ENCODE assay signal across 15 cellular contexts in the genomic region with DNA sequence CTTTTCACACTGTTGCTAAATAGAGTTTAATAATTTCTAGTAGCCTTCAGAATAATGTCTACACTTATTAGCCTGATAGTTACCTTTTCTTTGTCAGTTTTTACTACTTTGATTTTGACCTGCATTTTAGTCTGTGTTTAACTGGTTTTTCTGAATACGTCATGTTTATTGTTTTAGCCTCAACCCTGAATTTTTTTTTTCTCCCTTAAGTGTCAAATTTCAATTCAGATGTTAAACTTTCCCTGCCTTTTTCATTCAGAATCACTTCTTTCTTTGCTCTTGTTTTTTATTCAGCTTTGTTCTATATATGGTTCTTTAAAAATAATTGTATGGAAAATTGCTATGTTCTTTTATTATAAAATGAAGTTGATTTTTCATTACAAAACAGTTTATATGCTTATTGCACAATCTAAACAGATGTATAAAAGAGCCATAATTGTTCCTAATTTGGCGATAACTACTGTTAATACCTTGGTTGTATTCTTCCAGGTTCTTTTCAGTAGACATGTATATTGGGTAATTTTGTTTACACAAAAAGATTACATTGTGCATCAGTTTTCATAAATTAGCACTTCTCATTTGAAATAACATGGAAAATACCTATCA.
DNase-seq lines count a peak whose midpoint lies in the region; ATAC-seq and TF ChIP-seq lines count a peak whose summit lies in the region.
"Had no signal": no experiment of that assay in that cellular context is flagged by ENCODE, and none has a peak within 500 bp of the region (broad histone marks: within the 10 kb centered on the region; RNA-seq: fewer than 3 reads in every experiment).

No MANE protein-coding gene starts in this region.

- H3K4me1 ChIP-seq in GM23338 (ENCODE audit: insufficient read depth), result peaks cover 12% of the 10 kb centered on the region
- no peaks in the 10 kb centered on the region; the same call in none of the 2 replicates for H3K4me1 ChIP-seq in IMR-90 (ENCODE audit: control insufficient read depth, insufficient read depth, low read length)
- H3K4me1 ChIP-seq in colonic mucosa, result no peaks in the 10 kb centered on the region

- no peak overlapping the region for H3K4ac ChIP-seq in IMR-90 (ENCODE audit: low read depth, low read length)

- no peak for TF ChIP-seq POLR2A in IMR-90 (IDR thresholded peaks at IDR 0.05; ENCODE audit: low read depth, low read length)

- TF ChIP-seq CTCF in GM23338 (conservative IDR thresholded peaks at IDR 0.05; ENCODE audit: low read depth in 2 of 2), result no peak
- TF ChIP-seq CTCF in IMR-90 (conservative IDR thresholded peaks at IDR 0.05; ENCODE audit: low read depth, low read length), result no peak
- TF ChIP-seq CTCF in WTC11 (IDR thresholded peaks at IDR 0.05), result no peak
- no peak for TF ChIP-seq CTCF in colonic mucosa (IDR thresholded peaks at IDR 0.05)

- no peak overlapping the region for H2BK20ac ChIP-seq in IMR-90 (ENCODE audit: low read depth, low read length)

- H3K27ac ChIP-seq in GM23338 (ENCODE audit: low read depth) (peak overlapping the region; percentile 12; the same call in 1 of the 2 replicates), IMR-90 (ENCODE audit: insufficient read depth, low read length) (no peak overlapping the region), colonic mucosa (no peak overlapping the region)

- H2AFZ ChIP-seq in GM23338 (no peak overlapping the region), IMR-90 (replicated peaks; ENCODE audit: low read length, poor library complexity) (no peak overlapping the region)

- H2BK15ac ChIP-seq in IMR-90 (ENCODE audit: low read depth, low read length), result no peak overlapping the region

- dilution Hi-C loops in IMR-90 (cut with HindIII; ENCODE audit: low sequenced_read_pairs, unreplicated experiment), result no loop called here

- H3K27me3 Mint-ChIP-seq in GM23338 (ENCODE audit: insufficient read depth, low read depth, poor library complexity), result no peaks in the 10 kb centered on the region
- H3K27me3 Mint-ChIP-seq in WTC11 (ENCODE audit: low read depth), result no peaks in the 10 kb centered on the region
- H3K27me3 Mint-ChIP-seq: CD4-positive, CD25-positive, alpha-beta regulatory T cell; IgD-negative memory B cell had no signal

- H3K9me1 ChIP-seq in IMR-90 (ENCODE audit: insufficient read depth, low read length), result no peaks in the 10 kb centered on the region

- H3K56ac ChIP-seq in IMR-90 (ENCODE audit: extremely low read depth, insufficient read depth, low read length), result no peak overlapping the region

- no peaks in the 10 kb centered on the region for H3K79me2 ChIP-seq in GM23338 (replicated peaks; ENCODE audit: insufficient read depth)

- CTCF ChIA-PET in IMR-90 (lab: Yijun Ruan, JAX), result no interaction called here
- CTCF ChIA-PET in WTC11 (lab: Charles Lee), result no interaction called here

- in situ Hi-C loops in IMR-90 (cut with MboI; ENCODE audit: low sequenced_read_pairs), result no loop called here

- no peaks in the 10 kb centered on the region for H3K36me3 ChIP-seq in GM23338 (ENCODE audit: insufficient read depth)
- no peaks in the 10 kb centered on the region for H3K36me3 ChIP-seq in IMR-90 (ENCODE audit: control insufficient read depth, insufficient read depth, low read length)
- H3K36me3 ChIP-seq in colonic mucosa, result no peaks in the 10 kb centered on the region

- no peak overlapping the region for H2BK120ac ChIP-seq in IMR-90 (ENCODE audit: low read depth, low read length)

- H3K36me3 Mint-ChIP-seq in GM23338 (ENCODE audit: low read depth) (no peaks in the 10 kb centered on the region), WTC11 (no peaks in the 10 kb centered on the region)
- H3K36me3 Mint-ChIP-seq: IgD-negative memory B cell had no signal

- no peak overlapping the region for H2AK5ac ChIP-seq in IMR-90 (ENCODE audit: low read depth, low read length)

- H3K18ac ChIP-seq in IMR-90 (ENCODE audit: low read depth, low read length), result no peak overlapping the region

- peak overlapping the region; percentile 48; the same call in 1 of the 2 replicates for H3K27ac Mint-ChIP-seq in GM23338
- peak overlapping the region; percentile 66 for H3K27ac Mint-ChIP-seq in WTC11
- H3K27ac Mint-ChIP-seq: CD4-positive, CD25-positive, alpha-beta regulatory T cell; HFFc6 had no signal

- POLR2A ChIA-PET in IMR-90 (lab: Charles Lee; ENCODE audit: unreplicated experiment) (no interaction called here), WTC11 (lab: Charles Lee) (no interaction called here)

- H3K9ac ChIP-seq in IMR-90 (ENCODE audit: low read depth, low read length) (no peak overlapping the region), colonic mucosa (ENCODE audit: low read depth in 2 of 2, low read length in 2 of 2) (no peak overlapping the region)

- no peak overlapping the region for H4K8ac ChIP-seq in IMR-90 (ENCODE audit: low read depth in 2 of 2, low read length in 2 of 2)

- peak overlapping the region; percentile 24 for H3K4me3 ChIP-seq in GM23338
- no peak overlapping the region for H3K4me3 ChIP-seq in IMR-90 (ENCODE audit: insufficient read depth, low read depth, low read length)
- no peak overlapping the region for H3K4me3 ChIP-seq in colonic mucosa
- H3K4me3 ChIP-seq: GM12878 had no signal

- peaks cover 8 to 18% of the 10 kb centered on the region in 2 experiments; a peak in 3 of 4 replicates for H3K79me1 ChIP-seq in IMR-90 (ENCODE audit: low read depth in 1 of 2, low read length in 2 of 2)

- H3K4me2 ChIP-seq in GM23338 (peak overlapping the region; percentile 17), IMR-90 (ENCODE audit: low read depth, low read length) (no peak overlapping the region)

- H2AK9ac ChIP-seq in IMR-90 (replicated peaks; ENCODE audit: low read depth, low read length, poor library complexity), result no peak overlapping the region

- no peak overlapping the region for H4K91ac ChIP-seq in IMR-90 (ENCODE audit: insufficient read depth, low read depth, low read length)

- H3K14ac ChIP-seq in IMR-90 (replicated peaks; ENCODE audit: low read depth, low read length), result no peak overlapping the region

- BruUV-seq in IMR-90 (replicated peaks; lab: Mats Ljungman, UMichigan), result no TSS peak

- H3K9me2 ChIP-seq in GM23338 (ENCODE audit: insufficient read depth), result no peaks in the 10 kb centered on the region

- no peaks in the 10 kb centered on the region for H3K9me3 ChIP-seq in IMR-90 (ENCODE audit: control insufficient read depth, insufficient read depth, low read length)
- no peaks in the 10 kb centered on the region for H3K9me3 ChIP-seq in colonic mucosa

- no peak overlapping the region for H3K23ac ChIP-seq in IMR-90 (ENCODE audit: low read depth, low read length)

- no peak for TF ChIP-seq RAD21 in IMR-90 (IDR thresholded peaks at IDR 0.05; ENCODE audit: low read length)

- no CpG with 5 or more reads among the region's 2 CpGs for WGBS in IMR-90 (ENCODE audit: extremely low coverage in 2 of 2, insufficient read length in 1 of 2), 2 experiments

- H3F3A ChIP-seq in GM23338 (replicated peaks; ENCODE audit: low read depth), result no peaks in the 10 kb centered on the region

- H4K20me1 ChIP-seq in GM23338 (replicated peaks; ENCODE audit: insufficient read depth), result no peaks in the 10 kb centered on the region
- no peaks in the 10 kb centered on the region for H4K20me1 ChIP-seq in IMR-90 (ENCODE audit: insufficient read depth, low read length)

- intact Hi-C loops in IMR-90 (cut with micrococcal nuclease), result no loop called here
- intact Hi-C loops in colonic mucosa (cut with DNase I), result no loop called here

- peaks cover 27% of the 10 kb centered on the region for H3K4me1 Mint-ChIP-seq in GM23338
- H3K4me1 Mint-ChIP-seq in WTC11, result peaks cover 32% of the 10 kb centered on the region

- H3K4me3 Mint-ChIP-seq in GM23338, result peak overlapping the region; percentile 43; the same call in 1 of the 3 replicates
- H3K4me3 Mint-ChIP-seq in WTC11, result peak overlapping the region; percentile 9; the same call in 1 of the 2 replicates
- H3K4me3 Mint-ChIP-seq: CD4-positive, CD25-positive, alpha-beta regulatory T cell; HFFc6; IgD-negative memory B cell had no signal

- H2BK5ac ChIP-seq in IMR-90 (ENCODE audit: low read depth, low read length, poor library complexity, severe bottlenecking), result no peak overlapping the region

- H3K9me3 Mint-ChIP-seq in GM23338 (no peaks in the 10 kb centered on the region), WTC11 (no peaks in the 10 kb centered on the region)
- H3K9me3 Mint-ChIP-seq: CD4-positive, CD25-positive, alpha-beta regulatory T cell; HFFc6; IgD-negative memory B cell had no signal

- no peak overlapping the region for H4K5ac ChIP-seq in IMR-90 (ENCODE audit: low read depth, low read length)

- H3K27me3 ChIP-seq in GM23338 (ENCODE audit: insufficient read depth) (no peaks in the 10 kb centered on the region), IMR-90 (ENCODE audit: control insufficient read depth, insufficient read depth, low read length) (no peaks in the 10 kb centered on the region), colonic mucosa (no peaks in the 10 kb centered on the region)

- DNase-seq in GM23338 (ENCODE audit: low spot score) (peak; percentile 18), IMR-90 (peak; percentile 46), WTC11 (ENCODE audit: low spot score) (no peak), iPS-NIHi11 (ENCODE audit: low spot score) (peak; percentile 17), glomerular visceral epithelial cell (ENCODE audit: extremely low spot score) (no peak), HK-2 (ENCODE audit: unreplicated experiment) (no peak), colonic mucosa (no peak), midbrain (lab: John Stamatoyannopoulos, UW) (no peak)
- DNase-seq: ACHN; CD4-positive, CD25-positive, alpha-beta regulatory T cell; HFFc6; NCI-H2029; NCI-H524 treated with DMSO at 0.1 percent for 48 hours had no signal

- ATAC-seq in GM23338 (no peak), IMR-90 (ENCODE audit: low read depth) (no peak), WTC11 (no peak)
- ATAC-seq: GM12878 had no signal

TF ChIP-seq in GM23338, 12 proteins besides CTCF, POLR2A, EP300 and RAD21:
- TF ChIP-seq ZNF331 (CRISPR knock-in tag; IDR thresholded peaks at IDR 0.05; ENCODE audit: low read depth) (no peak), CREB1 (CRISPR knock-in tag; IDR thresholded peaks at IDR 0.05; ENCODE audit: low read depth) (peak; percentile 35; the same call in 1 of the 2 replicates), POLR2AphosphoS5 (IDR thresholded peaks at IDR 0.05; ENCODE audit: low read depth) (no peak)

TF ChIP-seq in IMR-90, 13 proteins besides CTCF, POLR2A, EP300 and RAD21:
- TF ChIP-seq CEBPB (IDR thresholded peaks at IDR 0.05; ENCODE audit: low read depth, low read length), result peak; percentile 77
- no peak for TF ChIP-seq RFX5 (IDR thresholded peaks at IDR 0.05; ENCODE audit: low read depth, low read length)

TF ChIP-seq in WTC11, 78 proteins besides CTCF, POLR2A, EP300 and RAD21 (continues in another document):
- TF ChIP-seq ATF1 (CRISPR knock-in tag; IDR thresholded peaks at IDR 0.05), result no peak
- TF ChIP-seq TCF7 (CRISPR knock-in tag; IDR thresholded peaks at IDR 0.05; ENCODE audit: low read depth), result no peak
- TF ChIP-seq HMGA2 (CRISPR knock-in tag; IDR thresholded peaks at IDR 0.05), result no peak

Comparison
In these comparisons a context has a peak if more than half of its experiments do, and no peak if none do; other contexts are left out.
1. DNase-seq: peak in GM23338 (single experiment), IMR-90 (single experiment) and iPS-NIHi11 (single experiment); none in WTC11 (single experiment), glomerular visceral epithelial cell (single experiment), HK-2 (single experiment), colonic mucosa (single experiment) and midbrain (single experiment).